12 cellular contexts compared by ENCODE assay signal in genomic region chr15:85474700-85475316, GRCh38.
DNase-seq lines count a peak whose midpoint lies in the region; ATAC-seq and TF ChIP-seq lines count a peak whose summit lies in the region.
"Had no signal": no experiment of that assay in that cellular context is flagged by ENCODE, and none has a peak within 500 bp of the region (broad histone marks: within the 10 kb centered on the region; RNA-seq: fewer than 3 reads in every experiment).

No MANE protein-coding gene starts in this region.

- WGBS in IMR-90 (ENCODE audit: extremely low coverage in 2 of 2, insufficient read length in 1 of 2), 2 experiments = 100% methylated on average over 1 of the region's 8 CpGs; no CpG with 5 or more reads in 1 of the 2 experiments
- 68 to 85% (median 75%) methylated on average over 8 of the region's 8 CpGs for WGBS in stomach, 5 donors
- 59% methylated on average over 8 of the region's 8 CpGs for WGBS in right lobe of liver (ENCODE audit: insufficient coverage, low coverage, low lambda C conversion rate, missing lambda C conversion rate)

- no peak overlapping the region for H4K8ac ChIP-seq in IMR-90 (ENCODE audit: low read depth in 2 of 2, low read length in 2 of 2)

- no peak overlapping the region for H3K23ac ChIP-seq in IMR-90 (ENCODE audit: low read depth, low read length)

- H3K4me3 Mint-ChIP-seq in naive thymus-derived CD4-positive, alpha-beta T cell = peak overlapping the region in 7 of 10 donors; percentile 16 to 70 (median 31)

- H3K4me3 ChIP-seq in IMR-90 (ENCODE audit: insufficient read depth, low read depth, low read length) = no peak overlapping the region
- no peak overlapping the region for H3K4me3 ChIP-seq in naive thymus-derived CD4-positive, alpha-beta T cell (ENCODE audit: low read length)
- no peak overlapping the region for H3K4me3 ChIP-seq in stomach
- no peak overlapping the region for H3K4me3 ChIP-seq in right lobe of liver

- peaks cover 20% of the 10 kb centered on the region for H3K9me1 ChIP-seq in IMR-90 (ENCODE audit: insufficient read depth, low read length)

- no peaks in the 10 kb centered on the region for H3K27me3 Mint-ChIP-seq in naive thymus-derived CD4-positive, alpha-beta T cell
- H3K27me3 Mint-ChIP-seq: T-cell had no signal

- DNase-seq in IMR-90 (no peak), midbrain (lab: John Stamatoyannopoulos, UW) (no peak), stomach (no peak), right lobe of liver (no peak)
- no peak for DNase-seq in naive thymus-derived CD4-positive, alpha-beta T cell
- DNase-seq: brain microvascular endothelial cell, DMS 273 treated with DMSO at 0.1 percent for 48 hours, NCI-H226, T-cell had no signal

- H3K18ac ChIP-seq in IMR-90 (ENCODE audit: low read depth, low read length) = peak overlapping the region; percentile 63; the same call in 1 of the 2 replicates

- 0 out of 2 replicates have a peak overlapping the region, but pooled peaks have one; percentile 72 for H2AK5ac ChIP-seq in IMR-90 (ENCODE audit: low read depth, low read length)

- H3K9me3 ChIP-seq in IMR-90 (ENCODE audit: control insufficient read depth, insufficient read depth, low read length) (no peaks in the 10 kb centered on the region), stomach (no peaks in the 10 kb centered on the region), right lobe of liver (no peaks in the 10 kb centered on the region)
- no peaks in the 10 kb centered on the region for H3K9me3 ChIP-seq in naive thymus-derived CD4-positive, alpha-beta T cell (ENCODE audit: control insufficient read depth in 2 of 3, low read length in 3 of 3)

- POLR2A ChIA-PET in IMR-90 (lab: Charles Lee; ENCODE audit: unreplicated experiment) = no interaction called here
- POLR2A ChIA-PET in naive thymus-derived CD4-positive, alpha-beta T cell (lab: Charles Lee) = no interaction called here

- H3K36me3 ChIP-seq in IMR-90 (ENCODE audit: control insufficient read depth, insufficient read depth, low read length) (no peaks in the 10 kb centered on the region), stomach (no peaks in the 10 kb centered on the region), right lobe of liver (no peaks in the 10 kb centered on the region)
- no peaks in the 10 kb centered on the region for H3K36me3 ChIP-seq in naive thymus-derived CD4-positive, alpha-beta T cell (ENCODE audit: control insufficient read depth in 2 of 3, insufficient read depth in 3 of 3, low read length in 3 of 3)
- H3K36me3 ChIP-seq: brain microvascular endothelial cell had no signal

- intact Hi-C loops in IMR-90 (cut with micrococcal nuclease) (loop anchor here (5.0 kb wide), 2 partner anchors 58 to 1892 kb away; no protein-coding TSS in a partner anchor), stomach (cut with DNase I; ENCODE audit: low total_unique reads) (no loop called here), right lobe of liver (cut with DNase I) (no loop called here)
- intact Hi-C loops in naive thymus-derived CD4-positive, alpha-beta T cell (cut with micrococcal nuclease) = no loop called here

- H2BK5ac ChIP-seq in IMR-90 (ENCODE audit: low read depth, low read length, poor library complexity, severe bottlenecking) = no peak overlapping the region

- peaks cover 51 to 83% of the 10 kb centered on the region in 2 experiments for H3K79me1 ChIP-seq in IMR-90 (ENCODE audit: low read depth in 1 of 2, low read length in 2 of 2)

- no peak overlapping the region for H4K5ac ChIP-seq in IMR-90 (ENCODE audit: low read depth, low read length)

- H3K27me3 ChIP-seq in IMR-90 (ENCODE audit: control insufficient read depth, insufficient read depth, low read length) (no peaks in the 10 kb centered on the region), stomach (no peaks in the 10 kb centered on the region), right lobe of liver (no peaks in the 10 kb centered on the region)
- no peaks in the 10 kb centered on the region for H3K27me3 ChIP-seq in naive thymus-derived CD4-positive, alpha-beta T cell (ENCODE audit: control insufficient read depth in 2 of 2, insufficient read depth in 2 of 2, low read length in 2 of 2)
- H3K27me3 ChIP-seq: brain microvascular endothelial cell had no signal

- H3K56ac ChIP-seq in IMR-90 (ENCODE audit: extremely low read depth, insufficient read depth, low read length) = no peak overlapping the region

- H3K36me3 Mint-ChIP-seq in naive thymus-derived CD4-positive, alpha-beta T cell = peaks cover 0 to 4% (median 3%) of the 10 kb centered on the region in 5 donors
- H3K36me3 Mint-ChIP-seq: T-cell had no signal

- peak overlapping the region in 5 of 9 donors; percentile 6 to 57 (median 32) for H3K27ac Mint-ChIP-seq in naive thymus-derived CD4-positive, alpha-beta T cell

- in situ Hi-C loops in IMR-90 (cut with MboI; ENCODE audit: low sequenced_read_pairs) = no loop called here

- dilution Hi-C loops in IMR-90 (cut with HindIII; ENCODE audit: low sequenced_read_pairs, unreplicated experiment) = no loop called here

- H4K20me1 ChIP-seq in IMR-90 (ENCODE audit: insufficient read depth, low read length) = peaks cover 15% of the 10 kb centered on the region; the same call in 1 of the 2 replicates

- no peak overlapping the region for H4K91ac ChIP-seq in IMR-90 (ENCODE audit: insufficient read depth, low read depth, low read length)

- H2AK9ac ChIP-seq in IMR-90 (replicated peaks; ENCODE audit: low read depth, low read length, poor library complexity) = no peak overlapping the region

- H2AFZ ChIP-seq in IMR-90 (replicated peaks; ENCODE audit: low read length, poor library complexity) = no peak overlapping the region

- no peak overlapping the region for H3K14ac ChIP-seq in IMR-90 (replicated peaks; ENCODE audit: low read depth, low read length)

- H3K9ac ChIP-seq in IMR-90 (ENCODE audit: low read depth, low read length) = no peak overlapping the region

- BruUV-seq in IMR-90 (replicated peaks; lab: Mats Ljungman, UMichigan) = no TSS peak

- H2BK15ac ChIP-seq in IMR-90 (ENCODE audit: low read depth, low read length) = no peak overlapping the region; the same call in 2 of the 3 replicates

- H3K9me3 Mint-ChIP-seq in naive thymus-derived CD4-positive, alpha-beta T cell = no peaks in the 10 kb centered on the region
- H3K9me3 Mint-ChIP-seq: T-cell had no signal

- CTCF ChIA-PET in IMR-90 (lab: Yijun Ruan, JAX) = no interaction called here
- CTCF ChIA-PET in naive thymus-derived CD4-positive, alpha-beta T cell (lab: Charles Lee) = no interaction called here

- H3K27ac ChIP-seq in IMR-90 (ENCODE audit: insufficient read depth, low read length) (no peak overlapping the region), stomach (no peak overlapping the region), right lobe of liver (no peak overlapping the region)
- no peak overlapping the region for H3K27ac ChIP-seq in naive thymus-derived CD4-positive, alpha-beta T cell (ENCODE audit: low read depth, low read length)

- ATAC-seq in GM18873 (IDR thresholded peaks at IDR 0.05; ENCODE audit: low FRiP score, unreplicated experiment) (peak; percentile 38), GM21786 (IDR thresholded peaks at IDR 0.05; ENCODE audit: unreplicated experiment) (peak; percentile 38), IMR-90 (ENCODE audit: low read depth) (no peak), right lobe of liver (no peak), esophagus mucosa (no peak)
- ATAC-seq in naive thymus-derived CD4-positive, alpha-beta T cell = peak; percentile 4

- H3K4me2 ChIP-seq in IMR-90 (ENCODE audit: low read depth, low read length) = no peak overlapping the region

- H2BK20ac ChIP-seq in IMR-90 (ENCODE audit: low read depth, low read length) = peak overlapping the region; percentile 45; the same call in 1 of the 2 replicates

- H3K4me1 ChIP-seq in IMR-90 (ENCODE audit: control insufficient read depth, insufficient read depth, low read length) = peaks cover 19% of the 10 kb centered on the region
- peaks cover 0 to 24% of the 10 kb centered on the region in 2 donors for H3K4me1 ChIP-seq in naive thymus-derived CD4-positive, alpha-beta T cell (ENCODE audit: control insufficient read depth in 2 of 2, insufficient read depth in 2 of 2, low read length in 2 of 2)
- H3K4me1 ChIP-seq in stomach = peaks cover 0 to 62% (median 41%) of the 10 kb centered on the region in 4 donors
- peaks cover 0 to 5% (median 0%) of the 10 kb centered on the region in 4 donors for H3K4me1 ChIP-seq in right lobe of liver

- H2BK120ac ChIP-seq in IMR-90 (ENCODE audit: low read depth, low read length) = peak overlapping the region; percentile 38; the same call in 1 of the 2 replicates

- no peak for TF ChIP-seq EP300 in stomach (IDR thresholded peaks at IDR 0.05)

- peaks cover 41 to 99% (median 86%) of the 10 kb centered on the region in 7 donors for H3K4me1 Mint-ChIP-seq in naive thymus-derived CD4-positive, alpha-beta T cell

- no peak for TF ChIP-seq POLR2A in IMR-90 (IDR thresholded peaks at IDR 0.05; ENCODE audit: low read depth, low read length)
- no peak for TF ChIP-seq POLR2A in stomach (IDR thresholded peaks at IDR 0.05)
- TF ChIP-seq POLR2A in right lobe of liver (IDR thresholded peaks at IDR 0.05) = no peak

- TF ChIP-seq RAD21 in IMR-90 (IDR thresholded peaks at IDR 0.05; ENCODE audit: low read length) = no peak

- H3K4ac ChIP-seq in IMR-90 (ENCODE audit: low read depth, low read length) = peak overlapping the region; percentile 60; the same call in 1 of the 2 replicates

- TF ChIP-seq CTCF in IMR-90 (conservative IDR thresholded peaks at IDR 0.05; ENCODE audit: low read depth, low read length) (no peak), stomach (IDR thresholded peaks at IDR 0.05) (no peak), right lobe of liver (IDR thresholded peaks at IDR 0.05) (no peak)

TF ChIP-seq in IMR-90, 13 proteins besides CTCF, POLR2A, EP300 and RAD21:
- TF ChIP-seq MAFK (IDR thresholded peaks at IDR 0.05; ENCODE audit: low read depth, low read length) = no peak
- TF ChIP-seq CEBPB (IDR thresholded peaks at IDR 0.05; ENCODE audit: low read depth, low read length) = 0 out of 2 replicates have a peak, but pooled peaks have one; percentile 18

Comparison
In these comparisons a context has a peak if more than half of its experiments do, and no peak if none do; other contexts are left out.
1. ATAC-seq: peak in GM18873 (single experiment), GM21786 (single experiment) and naive thymus-derived CD4-positive, alpha-beta T cell (single experiment); none in IMR-90 (single experiment), right lobe of liver (0 of 4) and esophagus mucosa (single experiment).